Comparison of ENCODE assay signal across 15 cellular contexts in the genomic region with DNA sequence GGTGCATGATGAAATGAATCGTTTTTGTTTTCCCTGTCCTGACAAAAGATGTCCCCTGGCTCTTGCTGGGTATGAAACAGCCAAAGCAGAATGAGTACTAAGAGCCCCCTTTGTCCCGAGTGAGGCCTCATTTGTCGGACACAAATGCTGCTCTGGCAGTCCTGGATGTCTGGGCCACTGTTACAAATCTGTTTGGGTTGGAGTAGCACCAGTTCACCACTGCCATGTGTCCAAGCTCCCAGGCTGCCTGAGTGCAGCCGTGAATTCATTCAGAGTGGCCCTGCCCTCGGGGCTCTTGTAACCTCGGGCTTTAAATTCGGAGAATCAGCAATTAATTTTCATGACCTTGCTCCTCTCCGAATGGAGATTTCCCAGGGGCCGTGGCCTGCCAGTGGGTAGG.
"Had no signal": no experiment of that assay in that cellular context is flagged by ENCODE, and none has a peak within 500 bp of the region (broad histone marks: within the 10 kb centered on the region; RNA-seq: fewer than 3 reads in every experiment).

No MANE protein-coding gene starts in this region.

- DNase-seq: activated CD4-positive, alpha-beta T cell treated with anti-CD3 and anti-CD28 coated beads for 48 hours; activated CD8-positive, alpha-beta T cell treated with anti-CD3 and anti-CD28 coated beads, Interleukin-2, amount 10 ng/mL, durations not matched to agents 7 days and 5 days; activated naive CD4-positive, alpha-beta T cell treated with Interleukin-2 at 50 U/mL for 16 hours; esophagus squamous epithelium; foreskin fibroblast; heart right ventricle; kidney; stimulated activated CD4-positive, alpha-beta T cell treated with anti-CD3 and anti-CD28 coated beads, Interleukin-12 subunit alpha, Interleukin-12 subunit beta, amount 100 ng/mL, for 4 hours; stimulated activated CD4-positive, alpha-beta T cell treated with anti-CD3 and anti-CD28 coated beads, Interleukin-2, amount 100 ng/mL, for 48 hours; stimulated activated naive CD8-positive, alpha-beta T cell treated with anti-CD3 and anti-CD28 coated beads, Interleukin-15, Interleukin-2, amounts not matched to agents 100 U/mL and 50 U/mL, for 24 hours had no signal

- H3K27me3 ChIP-seq: esophagus squamous epithelium, heart right ventricle had no signal

- H3K27ac ChIP-seq: esophagus squamous epithelium, heart right ventricle, prostate gland had no signal

- H3K36me3 Mint-ChIP-seq: WTC11 had no signal

- H3K9me3 ChIP-seq: esophagus squamous epithelium, heart right ventricle, prostate gland had no signal

- H3K36me3 ChIP-seq: esophagus squamous epithelium, heart right ventricle, prostate gland had no signal

- H3K4me1 ChIP-seq: prostate gland had no signal

- ATAC-seq: activated CD8-positive, alpha-beta T cell treated with anti-CD3 and anti-CD28 coated beads, Interleukin-2, amount 10 ng/mL, durations not matched to agents 7 days and 5 days; stimulated activated naive CD8-positive, alpha-beta T cell treated with anti-CD3 and anti-CD28 coated beads, Interleukin-15, Interleukin-2, amounts not matched to agents 100 U/mL and 50 U/mL, for 24 hours; WTC11 had no signal

- H3K9me3 Mint-ChIP-seq: activated T-helper 1 cell treated with anti-CD3 and anti-CD28 coated beads, Interleukin-12 subunit alpha, Interleukin-12 subunit beta, Interleukin-2, Interleukin-4 antibody, amounts not matched to agents 30 ng/mL and 10 ng/mL and 1 ng/mL, durations not matched to agents 14 hours and 24 hours and 36 hours; T-helper 1 cell treated with Interleukin-12 subunit alpha and Interleukin-12 subunit beta and Interleukin-4 antibody, amounts not matched to agents 30 μg/mL and 1 μg/mL, for 36 hours; WTC11 had no signal

- H3K4me1 Mint-ChIP-seq: neural crest cell had no signal

- H3K4me3 Mint-ChIP-seq: activated CD8-positive, alpha-beta T cell treated with anti-CD3 and anti-CD28 coated beads, Interleukin-2, amount 10 ng/mL, durations not matched to agents 7 days and 5 days; activated T-helper 1 cell treated with anti-CD3 and anti-CD28 coated beads, Interleukin-12 subunit alpha, Interleukin-12 subunit beta, Interleukin-2, Interleukin-4 antibody, amounts not matched to agents 30 ng/mL and 10 ng/mL and 1 ng/mL, durations not matched to agents 14 hours and 24 hours and 36 hours; neural crest cell; T-helper 1 cell treated with Interleukin-12 subunit alpha and Interleukin-12 subunit beta and Interleukin-4 antibody, amounts not matched to agents 30 μg/mL and 1 μg/mL, for 36 hours; WTC11 had no signal

- H3K4me3 ChIP-seq: esophagus squamous epithelium, heart right ventricle, prostate gland had no signal

- H3K27ac Mint-ChIP-seq: activated CD8-positive, alpha-beta T cell treated with anti-CD3 and anti-CD28 coated beads, Interleukin-2, amount 10 ng/mL, durations not matched to agents 7 days and 5 days; activated T-helper 1 cell treated with anti-CD3 and anti-CD28 coated beads, Interleukin-12 subunit alpha, Interleukin-12 subunit beta, Interleukin-2, Interleukin-4 antibody, amounts not matched to agents 30 ng/mL and 10 ng/mL and 1 ng/mL, durations not matched to agents 14 hours and 24 hours and 36 hours; T-helper 1 cell treated with Interleukin-12 subunit alpha and Interleukin-12 subunit beta and Interleukin-4 antibody, amounts not matched to agents 30 μg/mL and 1 μg/mL, for 36 hours; WTC11 had no signal
